Comparison of ENCODE assay signal across 19 cellular contexts in genomic region chr6:6766230-6766905, GRCh38.
A peak's percentile ranks its signal among the peaks of the same experiment; 100 is the strongest.
DNase-seq lines count a peak whose midpoint lies in the region; ATAC-seq and TF ChIP-seq lines count a peak whose summit lies in the region.
"Had no signal": no experiment of that assay in that cellular context is flagged by ENCODE, and none has a peak within 500 bp of the region (broad histone marks: within the 10 kb centered on the region; RNA-seq: fewer than 3 reads in every experiment).

No MANE protein-coding gene starts in this region.

- peaks cover 0 to 25% (median 4%) of the 10 kb centered on the region in 4 donors for H3K4me1 ChIP-seq in right lobe of liver
- H3K4me1 ChIP-seq: BE2C had no signal

- no peaks in the 10 kb centered on the region for H3K36me3 Mint-ChIP-seq in progenitor cell of endocrine pancreas (ENCODE audit: insufficient read depth)
- no peaks in the 10 kb centered on the region for H3K36me3 Mint-ChIP-seq in activated CD4-positive, alpha-beta T cell treated with anti-CD3 and anti-CD28 coated beads, Interleukin-2, amount 10 ng/mL, durations not matched to agents 24 days and 14 days (ENCODE audit: low read depth)

- no peak overlapping the region for H3K27ac Mint-ChIP-seq in progenitor cell of endocrine pancreas
- no peak overlapping the region for H3K27ac Mint-ChIP-seq in activated CD4-positive, alpha-beta T cell treated with anti-CD3 and anti-CD28 coated beads, Interleukin-2, amount 10 ng/mL, durations not matched to agents 24 days and 14 days
- H3K27ac Mint-ChIP-seq: CD4-positive, alpha-beta T cell had no signal

- H3K27me3 Mint-ChIP-seq in progenitor cell of endocrine pancreas, result peaks cover 8% of the 10 kb centered on the region
- peaks cover 23% of the 10 kb centered on the region for H3K27me3 Mint-ChIP-seq in activated CD4-positive, alpha-beta T cell treated with anti-CD3 and anti-CD28 coated beads, Interleukin-2, amount 10 ng/mL, durations not matched to agents 24 days and 14 days
- H3K27me3 Mint-ChIP-seq: CD4-positive, alpha-beta T cell had no signal

- in situ Hi-C loops in ACHN (cut with HindIII; ENCODE audit: low pct_ligation_motif_present, low pct_unique_long_range_greater_than_20kb, low sequenced_read_pairs), result no loop called here

- DNase-seq in NCI-H446 treated with DMSO at 0.1 percent for 48 hours (lab: John Stamatoyannopoulos, UW) (peak; percentile 39), cerebellar cortex (ENCODE audit: low spot score) (peak; percentile 81), right lobe of liver (peak in 1 of 3 donors; percentile 87), progenitor cell of endocrine pancreas (ENCODE audit: low spot score, unreplicated experiment) (no peak), T-helper 2 cell (no peak), ACHN (no peak)
- DNase-seq in activated CD4-positive, alpha-beta T cell treated with anti-CD3 and anti-CD28 coated beads, Interleukin-2, amount 10 ng/mL, durations not matched to agents 24 days and 14 days, result no peak
- DNase-seq: BE2C; Calu3; CD4-positive, alpha-beta T cell; DMS79 treated with DMSO at 0.1 percent for 48 hours; GM23248; NCI-H1436 treated with DMSO at 0.1 percent for 48 hours; NCI-H2081; NCI-H510A; NCI-H774; SHP77 had no signal

- WGBS in right lobe of liver (ENCODE audit: insufficient coverage, low coverage, low lambda C conversion rate, missing lambda C conversion rate), result 49% methylated on average over 6 of the region's 6 CpGs

- no peak for TF ChIP-seq CTCF in right lobe of liver (IDR thresholded peaks at IDR 0.05)
- no peak for TF ChIP-seq CTCF in progenitor cell of endocrine pancreas (IDR thresholded peaks at IDR 0.05; ENCODE audit: unreplicated experiment)

- H3K4me1 Mint-ChIP-seq in progenitor cell of endocrine pancreas (ENCODE audit: low read depth), result peaks cover 2% of the 10 kb centered on the region
- no peaks in the 10 kb centered on the region for H3K4me1 Mint-ChIP-seq in activated CD4-positive, alpha-beta T cell treated with anti-CD3 and anti-CD28 coated beads, Interleukin-2, amount 10 ng/mL, durations not matched to agents 24 days and 14 days

- no peaks in the 10 kb centered on the region for H3K36me3 ChIP-seq in right lobe of liver
- H3K36me3 ChIP-seq: BE2C had no signal

- intact Hi-C loops in right lobe of liver (cut with DNase I), result no loop called here
- intact Hi-C loops in activated CD4-positive, alpha-beta T cell treated with anti-CD3 and anti-CD28 coated beads, Interleukin-2, amount 10 ng/mL, durations not matched to agents 24 days and 14 days (cut with micrococcal nuclease), result no loop called here

- no peaks in the 10 kb centered on the region for H3K27me3 ChIP-seq in right lobe of liver
- H3K27me3 ChIP-seq: BE2C had no signal

- H3K4me3 Mint-ChIP-seq in progenitor cell of endocrine pancreas (ENCODE audit: low read depth), result no peak overlapping the region
- no peak overlapping the region for H3K4me3 Mint-ChIP-seq in activated CD4-positive, alpha-beta T cell treated with anti-CD3 and anti-CD28 coated beads, Interleukin-2, amount 10 ng/mL, durations not matched to agents 24 days and 14 days
- H3K4me3 Mint-ChIP-seq: CD4-positive, alpha-beta T cell had no signal

- peak; percentile 80 to 89 (median 82) for ATAC-seq in right lobe of liver
- ATAC-seq: Panc1, SK-N-SH treated with all-trans-retinoic acid at 6 μM for 48 hours had no signal

- H3K27ac ChIP-seq in right lobe of liver, result peak overlapping the region in 2 of 3 donors; percentile 44 to 90
- H3K27ac ChIP-seq: GM23248 had no signal

- H3K9me3 ChIP-seq in right lobe of liver, result no peaks in the 10 kb centered on the region
- H3K9me3 ChIP-seq: BE2C had no signal

- peaks cover 6% of the 10 kb centered on the region for H3K9me3 Mint-ChIP-seq in progenitor cell of endocrine pancreas (ENCODE audit: low read depth)
- H3K9me3 Mint-ChIP-seq in activated CD4-positive, alpha-beta T cell treated with anti-CD3 and anti-CD28 coated beads, Interleukin-2, amount 10 ng/mL, durations not matched to agents 24 days and 14 days, result no peaks in the 10 kb centered on the region
- H3K9me3 Mint-ChIP-seq: CD4-positive, alpha-beta T cell had no signal

- TF ChIP-seq POLR2A in right lobe of liver (IDR thresholded peaks at IDR 0.05), result no peak

- H3K4me3 ChIP-seq in right lobe of liver, result peak overlapping the region in 1 of 3 donors; percentile 11
- H3K4me3 ChIP-seq: GM23248 had no signal

Comparison
In these comparisons a context has a peak if more than half of its experiments do, and no peak if none do; other contexts are left out.
1. DNase-seq: peak in NCI-H446 treated with DMSO at 0.1 percent for 48 hours (single experiment) and cerebellar cortex (single experiment); none in progenitor cell of endocrine pancreas (single experiment), T-helper 2 cell (0 of 5), activated CD4-positive, alpha-beta T cell treated with anti-CD3 and anti-CD28 coated beads, Interleukin-2, amount 10 ng/mL, durations not matched to agents 24 days and 14 days (single experiment) and ACHN (single experiment).